Comparison of ENCODE assay signal across 1 cellular context in the genomic region with DNA sequence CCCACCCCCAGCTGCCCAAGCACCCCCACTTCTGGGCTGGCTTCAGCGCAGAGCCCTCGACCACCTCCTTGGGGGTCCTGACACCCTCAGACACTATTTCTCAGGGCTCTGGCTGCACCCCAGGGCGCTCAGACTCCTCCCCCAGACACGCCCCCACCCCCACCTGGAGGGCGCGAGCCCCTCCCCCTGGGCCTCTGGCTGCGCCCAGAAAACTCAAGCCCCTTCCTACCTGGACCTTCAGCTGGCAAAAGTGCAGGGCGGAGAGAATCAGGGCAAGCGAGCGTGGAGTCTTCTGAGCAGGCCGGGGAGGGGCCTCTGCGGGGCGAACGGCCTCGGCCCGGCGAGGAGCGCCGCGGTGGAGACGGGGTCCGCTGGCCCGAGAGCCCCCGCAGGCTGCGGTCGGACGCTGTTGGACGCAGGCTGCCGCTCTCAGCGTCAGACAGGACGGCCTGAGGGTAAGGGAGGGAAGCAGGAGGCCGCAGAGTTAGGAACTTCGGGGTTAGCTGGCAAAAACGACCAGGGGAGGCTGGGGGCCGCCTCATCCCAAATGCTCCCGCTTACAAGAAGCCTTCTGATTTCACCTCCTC.
TF ChIP-seq lines count a peak whose summit lies in the region.

No MANE protein-coding gene starts in this region.

TF ChIP-seq in K562, 482 proteins besides CTCF, POLR2A, EP300 and RAD21 (continues in another document):
- TF ChIP-seq, protein P1, sequence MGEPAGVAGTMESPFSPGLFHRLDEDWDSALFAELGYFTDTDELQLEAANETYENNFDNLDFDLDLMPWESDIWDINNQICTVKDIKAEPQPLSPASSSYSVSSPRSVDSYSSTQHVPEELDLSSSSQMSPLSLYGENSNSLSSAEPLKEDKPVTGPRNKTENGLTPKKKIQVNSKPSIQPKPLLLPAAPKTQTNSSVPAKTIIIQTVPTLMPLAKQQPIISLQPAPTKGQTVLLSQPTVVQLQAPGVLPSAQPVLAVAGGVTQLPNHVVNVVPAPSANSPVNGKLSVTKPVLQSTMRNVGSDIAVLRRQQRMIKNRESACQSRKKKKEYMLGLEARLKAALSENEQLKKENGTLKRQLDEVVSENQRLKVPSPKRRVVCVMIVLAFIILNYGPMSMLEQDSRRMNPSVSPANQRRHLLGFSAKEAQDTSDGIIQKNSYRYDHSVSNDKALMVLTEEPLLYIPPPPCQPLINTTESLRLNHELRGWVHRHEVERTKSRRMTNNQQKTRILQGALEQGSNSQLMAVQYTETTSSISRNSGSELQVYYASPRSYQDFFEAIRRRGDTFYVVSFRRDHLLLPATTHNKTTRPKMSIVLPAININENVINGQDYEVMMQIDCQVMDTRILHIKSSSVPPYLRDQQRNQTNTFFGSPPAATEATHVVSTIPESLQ (CRISPR knock-in tag; IDR thresholded peaks at IDR 0.05) = no peak
- TF ChIP-seq ZFX (CRISPR knock-in tag; IDR thresholded peaks at IDR 0.05) (peak; percentile 15; the same call in 1 of the 2 replicates), UBTF (IDR thresholded peaks at IDR 0.05; ENCODE audit: borderline replicate concordance in 1 of 2, low read depth in 2 of 2, low read length in 2 of 2) (no peak), CREB3L1 (IDR thresholded peaks at IDR 0.05; ENCODE audit: borderline replicate concordance, low read depth) (no peak), HEY1 (CRISPR knock-in tag; IDR thresholded peaks at IDR 0.05; ENCODE audit: borderline replicate concordance) (no peak), CCNT2 (IDR thresholded peaks at IDR 0.05; ENCODE audit: borderline replicate concordance, extremely low read depth, insufficient read length, low read depth, low read length) (peak; percentile 33), NR4A1 (CRISPR knock-in tag; IDR thresholded peaks at IDR 0.05) (no peak), NR4A1 (tag; IDR thresholded peaks at IDR 0.05) (0 out of 2 replicates have a peak, but pooled peaks have one; percentile 27), REST (CRISPR knock-in tag; IDR thresholded peaks at IDR 0.05; ENCODE audit: low read depth) (0 out of 2 replicates have a peak, but pooled peaks have one; percentile 43), HMGXB4 (CRISPR knock-in tag; IDR thresholded peaks at IDR 0.05) (peak; percentile 21; the same call in 1 of the 2 replicates), TAF7 (tag; IDR thresholded peaks at IDR 0.05) (no peak), SMARCC2 (IDR thresholded peaks at IDR 0.05; ENCODE audit: low read depth) (no peak), SIN3B (IDR thresholded peaks at IDR 0.05; ENCODE audit: low read depth) (peak; percentile 33; the same call in 1 of the 2 replicates), HDAC8 (tag; IDR thresholded peaks at IDR 0.05) (peak; percentile 65; the same call in 1 of the 2 replicates), RBM14 (IDR thresholded peaks at IDR 0.05; ENCODE audit: borderline replicate concordance, insufficient read depth, low read depth, low read length) (no peak), POLR2G (IDR thresholded peaks at IDR 0.05; ENCODE audit: low read depth, low read length) (peak; percentile 13; the same call in 1 of the 2 replicates), HSF4 (CRISPR knock-in tag; IDR thresholded peaks at IDR 0.05; ENCODE audit: borderline replicate concordance) (no peak), ZNF143 (CRISPR knock-in tag; IDR thresholded peaks at IDR 0.05) (0 out of 2 replicates have a peak, but pooled peaks have one; percentile 5), ZNF830 (CRISPR knock-in tag; IDR thresholded peaks at IDR 0.05) (0 out of 2 replicates have a peak, but pooled peaks have one; percentile 72), CTCFL (IDR thresholded peaks at IDR 0.05; ENCODE audit: borderline replicate concordance, insufficient read depth, low read depth, low read length, poor library complexity, severe bottlenecking) (peak; percentile 10), ZNF24 (IDR thresholded peaks at IDR 0.05) (no peak)
- TF ChIP-seq, protein P2, sequence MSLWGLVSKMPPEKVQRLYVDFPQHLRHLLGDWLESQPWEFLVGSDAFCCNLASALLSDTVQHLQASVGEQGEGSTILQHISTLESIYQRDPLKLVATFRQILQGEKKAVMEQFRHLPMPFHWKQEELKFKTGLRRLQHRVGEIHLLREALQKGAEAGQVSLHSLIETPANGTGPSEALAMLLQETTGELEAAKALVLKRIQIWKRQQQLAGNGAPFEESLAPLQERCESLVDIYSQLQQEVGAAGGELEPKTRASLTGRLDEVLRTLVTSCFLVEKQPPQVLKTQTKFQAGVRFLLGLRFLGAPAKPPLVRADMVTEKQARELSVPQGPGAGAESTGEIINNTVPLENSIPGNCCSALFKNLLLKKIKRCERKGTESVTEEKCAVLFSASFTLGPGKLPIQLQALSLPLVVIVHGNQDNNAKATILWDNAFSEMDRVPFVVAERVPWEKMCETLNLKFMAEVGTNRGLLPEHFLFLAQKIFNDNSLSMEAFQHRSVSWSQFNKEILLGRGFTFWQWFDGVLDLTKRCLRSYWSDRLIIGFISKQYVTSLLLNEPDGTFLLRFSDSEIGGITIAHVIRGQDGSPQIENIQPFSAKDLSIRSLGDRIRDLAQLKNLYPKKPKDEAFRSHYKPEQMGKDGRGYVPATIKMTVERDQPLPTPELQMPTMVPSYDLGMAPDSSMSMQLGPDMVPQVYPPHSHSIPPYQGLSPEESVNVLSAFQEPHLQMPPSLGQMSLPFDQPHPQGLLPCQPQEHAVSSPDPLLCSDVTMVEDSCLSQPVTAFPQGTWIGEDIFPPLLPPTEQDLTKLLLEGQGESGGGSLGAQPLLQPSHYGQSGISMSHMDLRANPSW (CRISPR knock-in tag; IDR thresholded peaks at IDR 0.05) = no peak
- TF ChIP-seq, protein P3, sequence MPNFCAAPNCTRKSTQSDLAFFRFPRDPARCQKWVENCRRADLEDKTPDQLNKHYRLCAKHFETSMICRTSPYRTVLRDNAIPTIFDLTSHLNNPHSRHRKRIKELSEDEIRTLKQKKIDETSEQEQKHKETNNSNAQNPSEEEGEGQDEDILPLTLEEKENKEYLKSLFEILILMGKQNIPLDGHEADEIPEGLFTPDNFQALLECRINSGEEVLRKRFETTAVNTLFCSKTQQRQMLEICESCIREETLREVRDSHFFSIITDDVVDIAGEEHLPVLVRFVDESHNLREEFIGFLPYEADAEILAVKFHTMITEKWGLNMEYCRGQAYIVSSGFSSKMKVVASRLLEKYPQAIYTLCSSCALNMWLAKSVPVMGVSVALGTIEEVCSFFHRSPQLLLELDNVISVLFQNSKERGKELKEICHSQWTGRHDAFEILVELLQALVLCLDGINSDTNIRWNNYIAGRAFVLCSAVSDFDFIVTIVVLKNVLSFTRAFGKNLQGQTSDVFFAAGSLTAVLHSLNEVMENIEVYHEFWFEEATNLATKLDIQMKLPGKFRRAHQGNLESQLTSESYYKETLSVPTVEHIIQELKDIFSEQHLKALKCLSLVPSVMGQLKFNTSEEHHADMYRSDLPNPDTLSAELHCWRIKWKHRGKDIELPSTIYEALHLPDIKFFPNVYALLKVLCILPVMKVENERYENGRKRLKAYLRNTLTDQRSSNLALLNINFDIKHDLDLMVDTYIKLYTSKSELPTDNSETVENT (CRISPR knock-in tag; IDR thresholded peaks at IDR 0.05) = peak; percentile 77
- TF ChIP-seq, protein P4, sequence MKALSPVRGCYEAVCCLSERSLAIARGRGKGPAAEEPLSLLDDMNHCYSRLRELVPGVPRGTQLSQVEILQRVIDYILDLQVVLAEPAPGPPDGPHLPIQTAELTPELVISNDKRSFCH (CRISPR knock-in tag; IDR thresholded peaks at IDR 0.05) = no peak
- TF ChIP-seq, protein P4 (tag; IDR thresholded peaks at IDR 0.05) = no peak
- TF ChIP-seq, protein P5, sequence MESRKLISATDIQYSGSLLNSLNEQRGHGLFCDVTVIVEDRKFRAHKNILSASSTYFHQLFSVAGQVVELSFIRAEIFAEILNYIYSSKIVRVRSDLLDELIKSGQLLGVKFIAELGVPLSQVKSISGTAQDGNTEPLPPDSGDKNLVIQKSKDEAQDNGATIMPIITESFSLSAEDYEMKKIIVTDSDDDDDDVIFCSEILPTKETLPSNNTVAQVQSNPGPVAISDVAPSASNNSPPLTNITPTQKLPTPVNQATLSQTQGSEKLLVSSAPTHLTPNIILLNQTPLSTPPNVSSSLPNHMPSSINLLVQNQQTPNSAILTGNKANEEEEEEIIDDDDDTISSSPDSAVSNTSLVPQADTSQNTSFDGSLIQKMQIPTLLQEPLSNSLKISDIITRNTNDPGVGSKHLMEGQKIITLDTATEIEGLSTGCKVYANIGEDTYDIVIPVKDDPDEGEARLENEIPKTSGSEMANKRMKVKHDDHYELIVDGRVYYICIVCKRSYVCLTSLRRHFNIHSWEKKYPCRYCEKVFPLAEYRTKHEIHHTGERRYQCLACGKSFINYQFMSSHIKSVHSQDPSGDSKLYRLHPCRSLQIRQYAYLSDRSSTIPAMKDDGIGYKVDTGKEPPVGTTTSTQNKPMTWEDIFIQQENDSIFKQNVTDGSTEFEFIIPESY (CRISPR knock-in tag; IDR thresholded peaks at IDR 0.05) = peak; percentile 97
